In genomic region chr11:89220684-89221339, GRCh38 we compare ENCODE assay signal across 1 cellular context.
TF ChIP-seq lines count a peak whose summit lies in the region.

No MANE protein-coding gene starts in this region.

TF ChIP-seq in H1, 55 proteins besides CTCF, POLR2A, EP300 and RAD21:
- TF ChIP-seq TCF12 (IDR thresholded peaks at IDR 0.05; ENCODE audit: low read depth, low read length) (0 out of 2 replicates have a peak, but pooled peaks have one; percentile 72), NRF1 (IDR thresholded peaks at IDR 0.05; ENCODE audit: low read depth, low read length) (no peak)
